Comparison of ENCODE assay signal across 13 cellular contexts in genomic region chr7:28989596-28989980, GRCh38. TPM values are rescaled to one million over a fixed set of nuclear protein-coding genes. Genes with fewer than 3 reads are reported as not detected.
"Had no signal": no experiment of that assay in that cellular context is flagged by ENCODE, and none has a peak within 500 bp of the region (broad histone marks: within the 10 kb centered on the region; RNA-seq: fewer than 3 reads in every experiment).

No MANE protein-coding gene starts in this region.

- H3K27me3 ChIP-seq: ascending aorta had no signal

- ATAC-seq: activated CD8-positive, alpha-beta T cell treated with anti-CD3 and anti-CD28 coated beads, Interleukin-2, amount 10 ng/mL, durations not matched to agents 7 days and 5 days; naive thymus-derived CD8-positive, alpha-beta T cell; T-cell had no signal

- H3K4me3 ChIP-seq: ascending aorta, mucosa of descending colon had no signal

- H3K9me3 ChIP-seq: ascending aorta, mucosa of descending colon had no signal

- H3K36me3 ChIP-seq: ascending aorta, WERI-Rb-1 had no signal

- H3K27ac ChIP-seq: WERI-Rb-1 had no signal

- DNase-seq: activated CD4-positive, alpha-beta T cell treated with anti-CD3 and anti-CD28 coated beads for 48 hours; activated CD8-positive, alpha-beta T cell treated with anti-CD3 and anti-CD28 coated beads, Interleukin-2, amount 10 ng/mL, durations not matched to agents 7 days and 5 days; activated naive CD4-positive, alpha-beta T cell; central memory CD4-positive, alpha-beta T cell; cortex of kidney; effector CD8-positive, alpha-beta T cell; naive thymus-derived CD8-positive, alpha-beta T cell; stimulated activated CD4-positive, alpha-beta T cell treated with anti-CD3 and anti-CD28 coated beads, Interleukin-15, amount 100 ng/mL, for 24 hours; stimulated activated CD4-positive, alpha-beta T cell treated with anti-CD3 and anti-CD28 coated beads, Interleukin-4, amount 100 ng/mL, for 24 hours; T-cell; WERI-Rb-1 had no signal

RNA-seq across cellular contexts. Expression of gene TRIL, which starts 31.5 kb away (rescaled TPM):
- total RNA-seq: activated CD8-positive, alpha-beta T cell treated with anti-CD3 and anti-CD28 coated beads, Interleukin-2, amount 10 ng/mL, durations not matched to agents 7 days and 5 days; naive thymus-derived CD8-positive, alpha-beta T cell; T-cell had no signal
